In genomic region chr6:89984926-89985743, GRCh38 we compare ENCODE assay signal across 1 cellular context.
TF ChIP-seq lines count a peak whose summit lies in the region.

No MANE protein-coding gene starts in this region.

TF ChIP-seq in HepG2, 621 proteins besides CTCF, POLR2A, EP300 and RAD21 (continued from another document):
- TF ChIP-seq ZNF451 (CRISPR knock-in tag; IDR thresholded peaks at IDR 0.05) = no peak
- TF ChIP-seq MBD4 (IDR thresholded peaks at IDR 0.05; ENCODE audit: borderline replicate concordance, low read length) = no peak
- no peak for TF ChIP-seq KDM1A (CRISPR knock-in tag; IDR thresholded peaks at IDR 0.05)
- no peak for TF ChIP-seq ZNF777 (CRISPR knock-in tag; IDR thresholded peaks at IDR 0.05)
- no peak for TF ChIP-seq SNRNP70 (IDR thresholded peaks at IDR 0.05; ENCODE audit: low read depth, low read length)
- no peak for TF ChIP-seq RFX3 (CRISPR knock-in tag; IDR thresholded peaks at IDR 0.05)
- TF ChIP-seq ZNF446 (CRISPR knock-in tag; IDR thresholded peaks at IDR 0.05) = no peak
- no peak for TF ChIP-seq ZNF414 (CRISPR knock-in tag; IDR thresholded peaks at IDR 0.05)
- no peak for TF ChIP-seq ZIK1 (CRISPR knock-in tag; IDR thresholded peaks at IDR 0.05; ENCODE audit: borderline replicate concordance, low read depth)
- TF ChIP-seq IKZF1 (IDR thresholded peaks at IDR 0.05) = no peak
- TF ChIP-seq TEF (CRISPR knock-in tag; IDR thresholded peaks at IDR 0.05) = no peak
- TF ChIP-seq BCL6 (CRISPR knock-in tag; IDR thresholded peaks at IDR 0.05) = no peak
- no peak for TF ChIP-seq ZNF557 (CRISPR knock-in tag; IDR thresholded peaks at IDR 0.05)
- no peak for TF ChIP-seq HNF4G (IDR thresholded peaks at IDR 0.05; ENCODE audit: borderline replicate concordance, low read depth, low read length)
- no peak for TF ChIP-seq HNF4G (CRISPR knock-in tag; IDR thresholded peaks at IDR 0.05; ENCODE audit: borderline replicate concordance, low read depth)
